ENCODE assay signal across 23 cellular contexts in genomic region chr3:33004961-33005360, GRCh38. TPM values are rescaled to one million over a fixed set of nuclear protein-coding genes. Genes with fewer than 3 reads are reported as not detected.
"Had no signal": no experiment of that assay in that cellular context is flagged by ENCODE, and none has a peak within 500 bp of the region (broad histone marks: within the 10 kb centered on the region; RNA-seq: fewer than 3 reads in every experiment).

No MANE protein-coding gene starts in this region.

- H3K9me3 ChIP-seq: adrenal gland, SK-N-SH, upper lobe of left lung had no signal

- H3K36me3 ChIP-seq: adrenal gland, neural progenitor cell had no signal

- H3K27ac Mint-ChIP-seq: mesothelial cell of epicardium, neural progenitor cell had no signal

- H3K27ac ChIP-seq: adrenal gland, foreskin keratinocyte, left ventricle myocardium inferior, neural progenitor cell, upper lobe of left lung had no signal

- H3K4me3 Mint-ChIP-seq: activated T-cell treated with anti-CD3 and anti-CD28 coated beads, Interleukin-2, amount 50 U/mL, for 72 hours; mesothelial cell of epicardium; naive thymus-derived CD8-positive, alpha-beta T cell; neural progenitor cell had no signal

- H3K27me3 Mint-ChIP-seq: naive thymus-derived CD8-positive, alpha-beta T cell had no signal

- H3K9me3 Mint-ChIP-seq: naive thymus-derived CD8-positive, alpha-beta T cell; neural progenitor cell had no signal

- H3K27me3 ChIP-seq: adrenal gland, foreskin keratinocyte, neural progenitor cell, upper lobe of left lung had no signal

- H3K4me1 Mint-ChIP-seq: neural progenitor cell had no signal

- H3K4me3 ChIP-seq: adrenal gland, left ventricle myocardium inferior, neural progenitor cell, upper lobe of left lung had no signal

- H3K4me1 ChIP-seq: neural progenitor cell, upper lobe of left lung had no signal

- DNase-seq: activated gamma-delta T cell; activated naive CD4-positive, alpha-beta T cell treated with anti-CD3 and anti-CD28 coated beads, Interleukin-2, amount 50 U/mL, for 16 hours; activated T-cell treated with anti-CD3 and anti-CD28 coated beads, Interleukin-2, amount 50 U/mL, for 72 hours; adrenal gland; central memory CD4-positive, alpha-beta T cell; dermis blood vessel endothelial cell; effector CD8-positive, alpha-beta T cell; erythroblast; foreskin keratinocyte; left ventricle myocardium inferior; naive thymus-derived CD8-positive, alpha-beta T cell; SK-N-SH; small intestine; stimulated activated CD4-positive, alpha-beta T cell treated with anti-CD3 and anti-CD28 coated beads, Interleukin-15, amount 100 ng/mL, for 24 hours; stimulated activated naive CD4-positive, alpha-beta T cell; T1000; upper lobe of left lung had no signal

RNA-seq across cellular contexts. Expression of gene CCR4, which starts 53.5 kb away (rescaled TPM):
- total RNA-seq: astrocyte, foreskin keratinocyte, left ventricle myocardium inferior, lung microvascular endothelial cell, mesothelial cell of epicardium, osteoblast, renal cortical epithelial cell had no signal
- polyA plus RNA-seq: foreskin keratinocyte, SK-N-SH had no signal
